Comparison of ENCODE assay signal across 12 cellular contexts in genomic region chr9:136951541-136952353, GRCh38. TPM values are rescaled to one million over a fixed set of nuclear protein-coding genes. Genes with fewer than 3 reads are reported as not detected.
A peak's percentile ranks its signal among the peaks of the same experiment; 100 is the strongest.
DNase-seq lines count a peak whose midpoint lies in the region; ATAC-seq and TF ChIP-seq lines count a peak whose summit lies in the region.
"Had no signal": no experiment of that assay in that cellular context is flagged by ENCODE, and none has a peak within 500 bp of the region (broad histone marks: within the 10 kb centered on the region; RNA-seq: fewer than 3 reads in every experiment).

LCN12 (plus strand) TSS chr9:136952273; CDS start chr9:136952328, 55 bp downstream.

- H3K9me3 Mint-ChIP-seq in glutamatergic neuron (ENCODE audit: unreplicated experiment) (peaks cover 9% of the 10 kb centered on the region), mesothelial cell of epicardium (peaks cover 7% of the 10 kb centered on the region), GM23338 (peaks cover 3% of the 10 kb centered on the region; the same call in 2 of the 3 replicates)

- H3K36me3 Mint-ChIP-seq in glutamatergic neuron (ENCODE audit: unreplicated experiment): no peaks in the 10 kb centered on the region
- no peaks in the 10 kb centered on the region for H3K36me3 Mint-ChIP-seq in mesothelial cell of epicardium
- H3K36me3 Mint-ChIP-seq in GM23338 (ENCODE audit: low read depth): no peaks in the 10 kb centered on the region; the same call in 2 of the 3 replicates

- H3K9me2 ChIP-seq in GM23338 (ENCODE audit: insufficient read depth): 0 out of 2 replicates have a peak, but pooled peaks cover 6% of the 10 kb centered on the region

- peak in 1 of 2 donors; percentile 76 for TF ChIP-seq POLR2A in thyroid gland (IDR thresholded peaks at IDR 0.05)

- peak; percentile 17 for DNase-seq in NCI-H2196 (lab: John Stamatoyannopoulos, UW; ENCODE audit: unreplicated experiment)
- no peak for DNase-seq in NCI-H2196 treated with DMSO at 0.1 percent for 48 hours (lab: John Stamatoyannopoulos, UW; ENCODE audit: unreplicated experiment)
- DNase-seq in glutamatergic neuron: peak; percentile 13
- no peak for DNase-seq in mesothelial cell of epicardium (ENCODE audit: low spot score in 2 of 2, unreplicated experiment in 2 of 2)
- peak; percentile 89 to 94 for DNase-seq in thyroid gland
- no peak for DNase-seq in HK-2 (ENCODE audit: unreplicated experiment)
- no peak for DNase-seq in GM23338 (ENCODE audit: low spot score)
- DNase-seq: NCI-H748 treated with DMSO at 0.1 percent for 48 hours; Peyer's patch; stimulated activated CD4-positive, alpha-beta T cell treated with anti-CD3 and anti-CD28 coated beads, Interleukin-1b, Interleukin-23, amount 100 ng/mL, for 48 hours had no signal

- no peak for TF ChIP-seq CTCF in glutamatergic neuron (IDR thresholded peaks at IDR 0.05; ENCODE audit: partially characterized antibody, unreplicated experiment)
- TF ChIP-seq CTCF in mesothelial cell of epicardium (IDR thresholded peaks at IDR 0.05; ENCODE audit: unreplicated experiment): no peak
- TF ChIP-seq CTCF in thyroid gland (IDR thresholded peaks at IDR 0.05): no peak
- no peak for TF ChIP-seq CTCF in GM23338 (conservative IDR thresholded peaks at IDR 0.05; ENCODE audit: low read depth in 2 of 2)

- peak within 1 kb of the TSS in 1 of 3 donors; percentile 23 for H3K4me3 ChIP-seq in thyroid gland (replicated peaks in 1 of 3)
- H3K4me3 ChIP-seq in GM23338: no peak within 1 kb of the TSS

- H3K4me1 Mint-ChIP-seq in glutamatergic neuron (ENCODE audit: low read depth, unreplicated experiment) (peaks cover 2% of the 10 kb centered on the region), mesothelial cell of epicardium (peaks cover 7% of the 10 kb centered on the region), GM23338 (peaks cover 6% of the 10 kb centered on the region; the same call in 2 of the 3 replicates)

- H3K27me3 ChIP-seq in thyroid gland (no peaks in the 10 kb centered on the region), GM23338 (ENCODE audit: insufficient read depth) (no peaks in the 10 kb centered on the region)
- H3K27me3 ChIP-seq: Peyer's patch had no signal

- H4K20me1 ChIP-seq in GM23338 (replicated peaks; ENCODE audit: insufficient read depth): no peaks in the 10 kb centered on the region

- no peaks in the 10 kb centered on the region; the same call in 1 of the 2 replicates for H3F3A ChIP-seq in GM23338 (replicated peaks; ENCODE audit: low read depth)

- no peaks in the 10 kb centered on the region for H3K79me2 ChIP-seq in GM23338 (replicated peaks; ENCODE audit: insufficient read depth)

- WGBS in thyroid gland, 2 donors: 34 to 44% methylated on average over 5 to 14 of the region's 14 CpGs

- peak within 1 kb of the TSS; percentile 78 to 96 (median 95) for H3K27ac ChIP-seq in thyroid gland
- H3K27ac ChIP-seq in GM23338 (ENCODE audit: low read depth): no peak within 1 kb of the TSS

- no peaks in the 10 kb centered on the region for H3K9me3 ChIP-seq in thyroid gland
- H3K9me3 ChIP-seq: Peyer's patch had no signal

- intact Hi-C loops in thyroid gland (cut with DNase I): loop anchor here (5.0 kb wide), 1 partner anchor 46 kb away; the partner anchor contains the start of gene CLIC3

- H3K27me3 Mint-ChIP-seq in glutamatergic neuron (ENCODE audit: unreplicated experiment) (peaks cover 9% of the 10 kb centered on the region), mesothelial cell of epicardium (ENCODE audit: low read depth) (no peaks in the 10 kb centered on the region), GM23338 (ENCODE audit: insufficient read depth, low read depth, poor library complexity) (peaks cover 4% of the 10 kb centered on the region)

- H3K27ac Mint-ChIP-seq in glutamatergic neuron (ENCODE audit: unreplicated experiment): no peak within 1 kb of the TSS
- H3K27ac Mint-ChIP-seq in mesothelial cell of epicardium: no peak within 1 kb of the TSS
- H3K27ac Mint-ChIP-seq in GM23338: no peak within 1 kb of the TSS

- H3K36me3 ChIP-seq in thyroid gland: no peaks in the 10 kb centered on the region
- no peaks in the 10 kb centered on the region for H3K36me3 ChIP-seq in GM23338 (ENCODE audit: insufficient read depth)
- H3K36me3 ChIP-seq: Peyer's patch had no signal

- ATAC-seq in GM18861 (IDR thresholded peaks at IDR 0.05; ENCODE audit: unreplicated experiment) (no peak), GM23338 (no peak)

- H3K4me3 Mint-ChIP-seq in glutamatergic neuron (ENCODE audit: unreplicated experiment): no peak within 1 kb of the TSS
- H3K4me3 Mint-ChIP-seq in mesothelial cell of epicardium: no peak within 1 kb of the TSS
- H3K4me3 Mint-ChIP-seq in GM23338: no peak within 1 kb of the TSS

- no peak within 1 kb of the TSS for H3K4me2 ChIP-seq in GM23338

- H2AFZ ChIP-seq in GM23338: no peak within 1 kb of the TSS

- H3K4me1 ChIP-seq in thyroid gland: peaks cover 52 to 66% of the 10 kb centered on the region in 2 donors
- H3K4me1 ChIP-seq in GM23338 (ENCODE audit: insufficient read depth): peaks cover 9% of the 10 kb centered on the region

TF ChIP-seq in GM23338, 12 proteins besides CTCF, POLR2A, EP300 and RAD21 (continues in another document):
- TF ChIP-seq CREB1 (CRISPR knock-in tag; IDR thresholded peaks at IDR 0.05; ENCODE audit: low read depth) (no peak), POLR2AphosphoS5 (IDR thresholded peaks at IDR 0.05; ENCODE audit: low read depth) (no peak), REST (IDR thresholded peaks at IDR 0.05; ENCODE audit: unreplicated experiment) (no peak), EZH2 (IDR thresholded peaks at IDR 0.05; ENCODE audit: low read depth, unreplicated experiment) (no peak), ETS1 (IDR thresholded peaks at IDR 0.05) (no peak), ZNF114 (CRISPR knock-in tag; IDR thresholded peaks at IDR 0.05) (no peak), JUNB (IDR thresholded peaks at IDR 0.05; ENCODE audit: unreplicated experiment) (no peak), EZH2phosphoT487 (IDR thresholded peaks at IDR 0.05; ENCODE audit: unreplicated experiment) (no peak)

RNA-seq across cellular contexts. Expression of gene LCN12, which starts in this region (rescaled TPM):
- total RNA-seq in glutamatergic neuron (ENCODE audit: unreplicated experiment): 2.9 TPM
- total RNA-seq in mesothelial cell of epicardium: 13.3 to 15.9 TPM (median 13.8 TPM) in 3 replicates
- 10 to 100 TPM; 24.3 to 85.0 (median 54.0) TPM for total RNA-seq in thyroid gland
- 0.69 and 2.6 TPM in 2 replicates for total RNA-seq in GM23338 (2014; rRNA removed; shearing (Covaris generic))
- polyA plus RNA-seq in GM23338 (2016; fragmentation: Nextera tagmentation; extraction: Ambion mirVana): 0.39 and 0.68 TPM in 2 replicates
- total RNA-seq: Daoy had no signal

Comparison
In these comparisons a context has a peak if more than half of its experiments do, and no peak if none do; other contexts are left out.
1. DNase-seq: peak in NCI-H2196 (single experiment), glutamatergic neuron (single experiment) and thyroid gland (2 of 2); none in NCI-H2196 treated with DMSO at 0.1 percent for 48 hours (single experiment), mesothelial cell of epicardium (0 of 2), HK-2 (single experiment) and GM23338 (single experiment).